ENCODE assay signal across 2 cellular contexts in genomic region chr17:40895106-40895730, GRCh38.
TF ChIP-seq lines count a peak whose summit lies in the region.

No MANE protein-coding gene starts in this region.

TF ChIP-seq in IMR-90, 13 proteins besides CTCF, POLR2A, EP300 and RAD21:
- TF ChIP-seq BHLHE40 (IDR thresholded peaks at IDR 0.05; ENCODE audit: low read depth, low read length): no peak
- no peak for TF ChIP-seq CHD1 (IDR thresholded peaks at IDR 0.05; ENCODE audit: low read depth, low read length)
- TF ChIP-seq CEBPB (IDR thresholded peaks at IDR 0.05; ENCODE audit: low read depth, low read length): no peak
- TF ChIP-seq MAFK (IDR thresholded peaks at IDR 0.05; ENCODE audit: low read depth, low read length): no peak
- TF ChIP-seq ELK1 (IDR thresholded peaks at IDR 0.05; ENCODE audit: borderline replicate concordance, low read depth, low read length): no peak
- TF ChIP-seq SMC3 (IDR thresholded peaks at IDR 0.05; ENCODE audit: low read depth, low read length): no peak
- TF ChIP-seq RCOR1 (IDR thresholded peaks at IDR 0.05; ENCODE audit: insufficient replicate concordance, low read length): no peak
- no peak for TF ChIP-seq MAZ (IDR thresholded peaks at IDR 0.05; ENCODE audit: borderline replicate concordance, low read depth, low read length)
- no peak for TF ChIP-seq FOS (IDR thresholded peaks at IDR 0.05; ENCODE audit: low read depth, low read length)
- TF ChIP-seq USF2 (IDR thresholded peaks at IDR 0.05; ENCODE audit: low read depth, low read length): no peak
- no peak for TF ChIP-seq RFX5 (IDR thresholded peaks at IDR 0.05; ENCODE audit: low read depth, low read length)
- no peak for TF ChIP-seq NFE2L2 (IDR thresholded peaks at IDR 0.05; ENCODE audit: low read depth, low read length)

TF ChIP-seq in H1, 55 proteins besides CTCF, POLR2A, EP300 and RAD21:
- TF ChIP-seq RNF2 (IDR thresholded peaks at IDR 0.05; ENCODE audit: borderline replicate concordance, low read depth, low read length, missing control alignments, poor library complexity, severe bottlenecking) (no peak), EGR1 (IDR thresholded peaks at IDR 0.05; ENCODE audit: borderline replicate concordance, low read depth, low read length) (no peak), BRCA1 (IDR thresholded peaks at IDR 0.05; ENCODE audit: low read depth, low read length) (no peak), CTBP2 (IDR thresholded peaks at IDR 0.05; ENCODE audit: borderline replicate concordance, insufficient read depth, insufficient read length, low read length) (no peak), YY1 (IDR thresholded peaks at IDR 0.05; ENCODE audit: low read depth, low read length) (no peak), SRF (IDR thresholded peaks at IDR 0.05; ENCODE audit: low read depth, low read length) (no peak), KDM5A (IDR thresholded peaks at IDR 0.05; ENCODE audit: low read length) (no peak), CREB1 (IDR thresholded peaks at IDR 0.05) (no peak), RXRA (IDR thresholded peaks at IDR 0.05; ENCODE audit: insufficient read depth, low read depth, low read length) (no peak), CHD2 (IDR thresholded peaks at IDR 0.05; ENCODE audit: low read length) (no peak), JUND (IDR thresholded peaks at IDR 0.05; ENCODE audit: low read length) (no peak), NRF1 (IDR thresholded peaks at IDR 0.05; ENCODE audit: low read depth, low read length) (no peak), SAP30 (IDR thresholded peaks at IDR 0.05; ENCODE audit: insufficient read depth, insufficient replicate concordance, low read length) (no peak), RBBP5 (IDR thresholded peaks at IDR 0.05; ENCODE audit: borderline replicate concordance, low read depth, low read length) (no peak), USF2 (IDR thresholded peaks at IDR 0.05; ENCODE audit: low read length) (no peak), JUN (IDR thresholded peaks at IDR 0.05; ENCODE audit: low read depth, low read length) (no peak), HDAC2 (IDR thresholded peaks at IDR 0.05; ENCODE audit: borderline replicate concordance in 1 of 2, low read depth in 2 of 2, low read length in 2 of 2) (no peak), HDAC6 (IDR thresholded peaks at IDR 0.05; ENCODE audit: low read depth, low read length) (no peak), SIN3A (conservative IDR thresholded peaks at IDR 0.05 in 1 of 2, IDR thresholded peaks at IDR 0.05 in 1 of 2; ENCODE audit: low read depth in 1 of 2, low read length in 2 of 2) (no peak)
